Comparison of ENCODE assay signal across 8 cellular contexts in genomic region chr17:45893725-45894021, GRCh38. TPM values are rescaled to one million over a fixed set of nuclear protein-coding genes. Genes with fewer than 3 reads are reported as not detected.
A peak's percentile ranks its signal among the peaks of the same experiment; 100 is the strongest.
DNase-seq lines count a peak whose midpoint lies in the region; ATAC-seq, FAIRE-seq and TF ChIP-seq lines count a peak whose summit lies in the region.

No MANE protein-coding gene starts in this region.

- peak overlapping the region; percentile 51 for H3K4me2 ChIP-seq in fibroblast of lung (ENCODE audit: extremely low read depth, insufficient read depth, low read length)

- no peaks in the 10 kb centered on the region for H4K20me1 ChIP-seq in fibroblast of lung (ENCODE audit: control insufficient read depth, extremely low read depth, insufficient read depth, low read length)

- CTCF ChIA-PET in RWPE1 (lab: Yijun Ruan, JAX), result interaction anchor here (0.5 to 1.8 kb wide), 8 partner anchors 44 to 1049 kb away, joined by 3 to 6 read pairs (median 4); no protein-coding TSS in a partner anchor

- TF ChIP-seq CTCF in RWPE1 (conservative IDR thresholded peaks at IDR 0.05; ENCODE audit: low read depth) (no peak), fibroblast of lung (conservative IDR thresholded peaks at IDR 0.05 in 1 of 2, IDR thresholded peaks at IDR 0.05 in 1 of 2; ENCODE audit: low read depth in 1 of 2, low read length in 2 of 2) (no peak), retinal pigment epithelial cell (conservative IDR thresholded peaks at IDR 0.05; ENCODE audit: low read depth, low read length) (no peak), D721Med (IDR thresholded peaks at IDR 0.05; ENCODE audit: insufficient read depth, missing control alignments) (no peak)

- no peaks in the 10 kb centered on the region for H3K36me3 ChIP-seq in ES-I3 (ENCODE audit: insufficient read depth, low read length)
- H3K36me3 ChIP-seq in fibroblast of lung (ENCODE audit: control insufficient read depth, insufficient read depth, low read length), result no peaks in the 10 kb centered on the region

- POLR2A ChIA-PET in RWPE1 (lab: Yijun Ruan, JAX; ENCODE audit: low non-redundant PET), result no interaction called here

- H3K9me3 ChIP-seq in ES-I3 (ENCODE audit: control insufficient read depth, insufficient read depth, low read length) (no peaks in the 10 kb centered on the region), fibroblast of lung (ENCODE audit: control insufficient read depth, insufficient read depth, low read depth, low read length) (no peaks in the 10 kb centered on the region)

- H3K79me2 ChIP-seq in fibroblast of lung (ENCODE audit: control insufficient read depth, insufficient read depth, low read length), result no peaks in the 10 kb centered on the region

- DNase-seq in RWPE1 (ENCODE audit: low spot score) (no peak), fibroblast of lung (ENCODE audit: low read depth in 2 of 2) (no peak), retinal pigment epithelial cell (ENCODE audit: low read depth) (no peak), GOT3 (lab: John Stamatoyannopoulos, UW) (no peak), NCI-H774 (lab: John Stamatoyannopoulos, UW) (no peak), D721Med (ENCODE audit: insufficient read length, low spot score) (no peak)

- H3K4me1 ChIP-seq in ES-I3 (ENCODE audit: insufficient read depth, low read length) (no peaks in the 10 kb centered on the region), fibroblast of lung (ENCODE audit: control insufficient read depth, extremely low read depth, insufficient read depth, low read length) (no peaks in the 10 kb centered on the region)

- ATAC-seq in HG03520 (IDR thresholded peaks at IDR 0.05; ENCODE audit: unreplicated experiment), result no peak

- peak overlapping the region; percentile 60 for H3K9ac ChIP-seq in ES-I3 (ENCODE audit: low read depth, low read length)
- H3K9ac ChIP-seq in fibroblast of lung (ENCODE audit: insufficient read depth, low read length), result no peak overlapping the region

- peak overlapping the region in 2 of 4 experiments; percentile 39 to 63 for H3K4me3 ChIP-seq in fibroblast of lung (replicated peaks in 1 of 4; ENCODE audit: control extremely low read depth in 1 of 4, insufficient read depth in 1 of 4, low read depth in 3 of 4, low read length in 4 of 4)
- H3K4me3 ChIP-seq in retinal pigment epithelial cell (ENCODE audit: low read length), result peak overlapping the region; percentile 49

- H3K27me3 ChIP-seq in fibroblast of lung (ENCODE audit: control insufficient read depth, insufficient read depth, low read length), result peaks cover 23% of the 10 kb centered on the region

- H2AFZ ChIP-seq in fibroblast of lung (ENCODE audit: low read length), result peak overlapping the region; percentile 48

- FAIRE-seq in D721Med (lab: Jason Lieb, UNC), result no peak

- H3K27ac ChIP-seq in RWPE1 (peak overlapping the region; percentile 39), fibroblast of lung (ENCODE audit: insufficient read depth, low read length) (no peak overlapping the region)

RNA-seq across cellular contexts. Expression of gene MAPT, which starts 0.7 kb away (rescaled TPM):
- 0.50 and 0.51 TPM in 2 replicates for total RNA-seq in fibroblast of lung
- 0.09 and 0.17 TPM in 2 replicates for polyA plus RNA-seq in fibroblast of lung
- polyA plus RNA-seq in fibroblast of lung (2012), result 0.36 and 0.39 TPM in 2 replicates
- polyA minus RNA-seq in fibroblast of lung (ENCODE audit: low replicate concordance), result 0.30 TPM in 1 of 2 replicates, not detected in the other

RNA-seq across cellular contexts. Expression of gene SPPL2C, which starts 49.0 kb away (rescaled TPM):
- not detected in 2 replicates for total RNA-seq in fibroblast of lung
- polyA plus RNA-seq in fibroblast of lung, result not detected in 2 replicates
- polyA plus RNA-seq in fibroblast of lung (2012), result not detected in 2 replicates
- polyA minus RNA-seq in fibroblast of lung (ENCODE audit: low replicate concordance), result not detected in 2 replicates
